23 cellular contexts compared by ENCODE assay signal in genomic region chr12:125755512-125755911, GRCh38.
"Had no signal": no experiment of that assay in that cellular context is flagged by ENCODE, and none has a peak within 500 bp of the region (broad histone marks: within the 10 kb centered on the region; RNA-seq: fewer than 3 reads in every experiment).

No MANE protein-coding gene starts in this region.

- H3K36me3 ChIP-seq: esophagus squamous epithelium, heart right ventricle, spleen, suprapubic skin, tibial artery, upper lobe of right lung, WERI-Rb-1 had no signal

- H3K27me3 ChIP-seq: esophagus squamous epithelium, spleen, suprapubic skin, tibial artery, upper lobe of right lung had no signal

- H3K27ac ChIP-seq: epithelial cell of prostate, esophagus squamous epithelium, heart right ventricle, spleen, suprapubic skin, tibial artery, upper lobe of right lung, WERI-Rb-1 had no signal

- H3K4me1 ChIP-seq: esophagus squamous epithelium, heart right ventricle, spleen, suprapubic skin, tibial artery, upper lobe of right lung had no signal

- H3K9me3 ChIP-seq: esophagus squamous epithelium, heart right ventricle, suprapubic skin, tibial artery, upper lobe of right lung had no signal

- ATAC-seq: activated CD4-positive, CD25-positive, alpha-beta regulatory T cell treated with anti-CD3 and anti-CD28 coated beads, Interleukin-2, amount 50 U/mL, for 24 hours; naive thymus-derived CD4-positive, alpha-beta T cell; upper lobe of right lung had no signal

- DNase-seq: activated CD4-positive, alpha-beta T cell treated with anti-CD3 and anti-CD28 coated beads for 48 hours; activated CD4-positive, alpha-beta T cell treated with anti-CD3 and anti-CD28 coated beads, Interleukin-2, amount 50 U/mL, for 48 hours; activated CD8-positive, alpha-beta memory T cell treated with anti-CD3 and anti-CD28 coated beads for 24 hours; activated effector memory CD4-positive, alpha-beta T cell treated with Interleukin-2 at 50 U/mL for 16 hours; activated naive CD4-positive, alpha-beta T cell treated with Interleukin-2 at 50 U/mL for 16 hours; anterior cingulate cortex; dermis blood vessel endothelial cell; effector CD4-positive, alpha-beta T cell; esophagus squamous epithelium; foreskin melanocyte; heart right ventricle; mammary epithelial cell; naive thymus-derived CD4-positive, alpha-beta T cell; right cardiac atrium; spleen; stimulated activated naive CD4-positive, alpha-beta T cell; T-helper 9 cell; tibial artery; upper lobe of right lung; WERI-Rb-1 had no signal

- H3K4me3 ChIP-seq: esophagus squamous epithelium, heart right ventricle, spleen, suprapubic skin, tibial artery, upper lobe of right lung had no signal
